19 cellular contexts compared by ENCODE assay signal in the genomic region with DNA sequence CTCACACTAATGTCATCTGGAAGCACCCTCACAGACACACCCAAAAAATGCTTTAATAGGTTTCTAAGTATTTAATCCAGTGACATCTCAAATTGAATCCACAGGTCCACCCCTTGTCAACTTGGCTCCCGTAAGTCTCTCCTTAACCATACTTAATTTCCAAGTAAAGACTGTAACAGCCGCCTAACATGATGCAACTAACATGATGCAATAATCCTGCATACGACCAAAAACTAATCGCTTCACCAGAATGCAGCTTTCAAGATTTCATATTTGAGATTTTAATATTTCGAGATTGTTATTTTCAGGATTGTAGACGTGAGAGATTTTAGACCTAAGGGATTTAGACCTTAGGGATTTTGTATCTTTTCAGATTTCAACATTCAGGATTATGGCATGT.
"Had no signal": no experiment of that assay in that cellular context is flagged by ENCODE, and none has a peak within 500 bp of the region (broad histone marks: within the 10 kb centered on the region; RNA-seq: fewer than 3 reads in every experiment).

No MANE protein-coding gene starts in this region.

- H3K4me2 ChIP-seq: hepatocyte had no signal

- H3K36me3 Mint-ChIP-seq: activated naive CD8-positive, alpha-beta T cell; brain; memory B cell; naive thymus-derived CD4-positive, alpha-beta T cell; stimulated activated memory B cell treated with anti-CD40 and anti-IgM and Interleukin-4, amounts not matched to agents 10 μg/mL and 1 μg/mL and 100 μg/mL, for 72 hours had no signal

- H3K9me3 Mint-ChIP-seq: activated CD4-positive, alpha-beta T cell treated with anti-CD3 and anti-CD28 coated beads, Interleukin-2, amount 10 ng/mL, durations not matched to agents 7 days and 5 days; activated T-cell treated with anti-CD3 and anti-CD28 coated beads, Interleukin-2, amount 50 U/mL, for 72 hours; memory B cell; naive thymus-derived CD4-positive, alpha-beta T cell; stimulated activated memory B cell treated with anti-CD40 and anti-IgM and Interleukin-4, amounts not matched to agents 10 μg/mL and 1 μg/mL and 100 μg/mL, for 72 hours had no signal

- ATAC-seq: activated T-cell treated with anti-CD3 and anti-CD28 coated beads, Interleukin-2, amount 50 U/mL, for 72 hours; esophagus mucosa; mucosa of descending colon; naive thymus-derived CD4-positive, alpha-beta T cell; stimulated activated memory B cell treated with anti-CD40 and anti-IgM and Interleukin-4, amounts not matched to agents 10 μg/mL and 1 μg/mL and 100 μg/mL, for 72 hours had no signal

- H3K4me3 ChIP-seq: coronary artery, hepatocyte, left ventricle myocardium inferior, mucosa of descending colon, thyroid gland had no signal

- FAIRE-seq: urothelium cell line had no signal

- H2AFZ ChIP-seq: hepatocyte had no signal

- H3K4me3 Mint-ChIP-seq: activated CD4-positive, alpha-beta T cell treated with anti-CD3 and anti-CD28 coated beads, Interleukin-2, amount 10 ng/mL, durations not matched to agents 7 days and 5 days; activated naive CD8-positive, alpha-beta T cell; activated T-cell treated with anti-CD3 and anti-CD28 coated beads, Interleukin-2, amount 50 U/mL, for 72 hours; brain; memory B cell; naive thymus-derived CD4-positive, alpha-beta T cell; stimulated activated memory B cell treated with anti-CD40 and anti-IgM and Interleukin-4, amounts not matched to agents 10 μg/mL and 1 μg/mL and 100 μg/mL, for 72 hours had no signal

- H3K36me3 ChIP-seq: left ventricle myocardium inferior, thyroid gland had no signal

- DNase-seq: activated CD4-positive, alpha-beta T cell treated with anti-CD3 and anti-CD28 coated beads, Interleukin-2, amount 10 ng/mL, durations not matched to agents 7 days and 5 days; activated CD8-positive, alpha-beta memory T cell treated with anti-CD3 and anti-CD28 coated beads, Interleukin-2, amount 50 U/mL, for 48 hours; activated gamma-delta T cell treated with Interleukin-2 at 50 U/mL for 16 hours; activated T-cell treated with anti-CD3 and anti-CD28 coated beads, Interleukin-2, amount 50 U/mL, for 72 hours; central memory CD4-positive, alpha-beta T cell; islet precursor cell; left ventricle myocardium inferior; mucosa of descending colon; naive thymus-derived CD4-positive, alpha-beta T cell; stimulated activated CD4-positive, alpha-beta T cell treated with anti-CD3 and anti-CD28 coated beads, Interleukin-2, amount 100 ng/mL, for 48 hours; thyroid gland had no signal

- H3K79me2 ChIP-seq: hepatocyte had no signal

- H3K27ac ChIP-seq: coronary artery, hepatocyte, left ventricle myocardium inferior, thyroid gland had no signal

- H3K27me3 Mint-ChIP-seq: memory B cell; stimulated activated memory B cell treated with anti-CD40 and anti-IgM and Interleukin-4, amounts not matched to agents 10 μg/mL and 1 μg/mL and 100 μg/mL, for 72 hours had no signal

- H3K9me3 ChIP-seq: left ventricle myocardium inferior, mucosa of descending colon, thyroid gland had no signal

- H3K27ac Mint-ChIP-seq: activated CD4-positive, alpha-beta T cell treated with anti-CD3 and anti-CD28 coated beads, Interleukin-2, amount 10 ng/mL, durations not matched to agents 7 days and 5 days; activated naive CD8-positive, alpha-beta T cell; activated T-cell treated with anti-CD3 and anti-CD28 coated beads, Interleukin-2, amount 50 U/mL, for 72 hours; brain; memory B cell; naive thymus-derived CD4-positive, alpha-beta T cell; stimulated activated memory B cell treated with anti-CD40 and anti-IgM and Interleukin-4, amounts not matched to agents 10 μg/mL and 1 μg/mL and 100 μg/mL, for 72 hours had no signal

- H3K27me3 ChIP-seq: thyroid gland had no signal
